In genomic region chr15:75578948-75579908, GRCh38 we compare ENCODE assay signal across 8 cellular contexts. TPM values are rescaled to one million over a fixed set of nuclear protein-coding genes. Genes with fewer than 3 reads are reported as not detected.
DNase-seq lines count a peak whose midpoint lies in the region; ATAC-seq and TF ChIP-seq lines count a peak whose summit lies in the region.

TSS of gene PTPN9 (minus strand) at chr15:75579315. CDS start at chr15:75578776, 539 bp downstream.

- H3K9me3 Mint-ChIP-seq in activated T-cell treated with anti-CD3 and anti-CD28 coated beads, Interleukin-2, amount 50 U/mL, for 4 hours: no peaks in the 10 kb centered on the region

- DNase-seq in AG20443 (ENCODE audit: low spot score) (peak; percentile 90), GM19240 (ENCODE audit: insufficient read length, low spot score) (peak; percentile 38), esophagus muscularis mucosa (ENCODE audit: extremely low spot score) (peak; percentile 93)
- peak; percentile 65 for DNase-seq in activated T-cell treated with anti-CD3 and anti-CD28 coated beads, Interleukin-2, amount 50 U/mL, for 4 hours
- peak; percentile 83 for DNase-seq in stimulated activated CD8-positive, alpha-beta memory T cell treated with anti-CD3 and anti-CD28 coated beads, Interleukin-4, amount 100 ng/mL, for 48 hours

- H3K4me1 ChIP-seq in HUES64 (ENCODE audit: insufficient read depth, low read length): peaks cover 19% of the 10 kb centered on the region
- peaks cover 17 to 43% (median 37%) of the 10 kb centered on the region in 4 donors for H3K4me1 ChIP-seq in esophagus muscularis mucosa
- H3K4me1 ChIP-seq in muscle layer of colon (ENCODE audit: insufficient read depth, low read length): peaks cover 15% of the 10 kb centered on the region

- no peaks in the 10 kb centered on the region for H3K27me3 ChIP-seq in HUES64 (ENCODE audit: insufficient read depth, low read length)
- H3K27me3 ChIP-seq in esophagus muscularis mucosa: no peaks in the 10 kb centered on the region
- no peaks in the 10 kb centered on the region for H3K27me3 ChIP-seq in muscle layer of colon (ENCODE audit: control insufficient read depth in 1 of 2, insufficient read depth in 2 of 2, low read length in 2 of 2)

- no peaks in the 10 kb centered on the region for H3K27me3 Mint-ChIP-seq in activated T-cell treated with anti-CD3 and anti-CD28 coated beads, Interleukin-2, amount 50 U/mL, for 4 hours (ENCODE audit: low read depth)

- WGBS in HUES64: 1% methylated on average over 73 of the region's 77 CpGs
- 1% methylated on average over 67 of the region's 77 CpGs for WGBS in esophagus muscularis mucosa

- no peak for TF ChIP-seq EP300 in esophagus muscularis mucosa (IDR thresholded peaks at IDR 0.05)

- H3K9me3 ChIP-seq in HUES64 (ENCODE audit: insufficient read depth, low read depth, low read length): no peaks in the 10 kb centered on the region
- H3K9me3 ChIP-seq in esophagus muscularis mucosa: no peaks in the 10 kb centered on the region
- no peaks in the 10 kb centered on the region for H3K9me3 ChIP-seq in muscle layer of colon (ENCODE audit: low read length)

- H3K27ac ChIP-seq in HUES64 (ENCODE audit: low read depth, low read length): peak within 1 kb of the TSS; percentile 96
- H3K27ac ChIP-seq in esophagus muscularis mucosa (replicated peaks in 1 of 4): peak within 1 kb of the TSS; percentile 86 to 93 (median 92)
- H3K27ac ChIP-seq in muscle layer of colon (ENCODE audit: low read depth, low read length): peak within 1 kb of the TSS; percentile 90

- TF ChIP-seq POLR2A in esophagus muscularis mucosa (IDR thresholded peaks at IDR 0.05; ENCODE audit: low read depth): no peak

- peak; percentile 87 for ATAC-seq in activated T-cell treated with anti-CD3 and anti-CD28 coated beads, Interleukin-2, amount 50 U/mL, for 4 hours

- intact Hi-C loops in esophagus muscularis mucosa (cut with DNase I): loop anchor here (5.0 to 10.0 kb wide), 3 partner anchors 47 to 127 kb away; partner anchors contain the start of gene SIN3A

- peak; percentile 26 to 70 (median 44) for TF ChIP-seq CTCF in esophagus muscularis mucosa (IDR thresholded peaks at IDR 0.05)

- no peaks in the 10 kb centered on the region for H3K36me3 Mint-ChIP-seq in activated T-cell treated with anti-CD3 and anti-CD28 coated beads, Interleukin-2, amount 50 U/mL, for 4 hours (ENCODE audit: insufficient read depth)

- peak within 1 kb of the TSS; percentile 99 for H3K4me3 ChIP-seq in HUES64 (ENCODE audit: low read length)
- peak within 1 kb of the TSS; percentile 74 to 94 (median 88) for H3K4me3 ChIP-seq in esophagus muscularis mucosa
- H3K4me3 ChIP-seq in muscle layer of colon (ENCODE audit: low read depth in 1 of 2, low read length in 2 of 2): peak within 1 kb of the TSS; percentile 53 to 78

- H3K36me3 ChIP-seq in HUES64 (ENCODE audit: insufficient read depth, low read length) (no peaks in the 10 kb centered on the region), esophagus muscularis mucosa (no peaks in the 10 kb centered on the region), muscle layer of colon (ENCODE audit: insufficient read depth, low read length) (no peaks in the 10 kb centered on the region)

- H3K9ac ChIP-seq in HUES64 (ENCODE audit: low read depth, low read length) (peak within 1 kb of the TSS; percentile 97), muscle layer of colon (ENCODE audit: low read length) (peak within 1 kb of the TSS; percentile 66)

- H3K4me3 Mint-ChIP-seq in activated T-cell treated with anti-CD3 and anti-CD28 coated beads, Interleukin-2, amount 50 U/mL, for 4 hours: peak within 1 kb of the TSS; percentile 91

- H3K4me1 Mint-ChIP-seq in activated T-cell treated with anti-CD3 and anti-CD28 coated beads, Interleukin-2, amount 50 U/mL, for 4 hours (ENCODE audit: low read depth): peaks cover 14% of the 10 kb centered on the region

TF ChIP-seq in PFSK-1, 5 proteins besides CTCF, POLR2A, EP300 and RAD21:
- TF ChIP-seq SIN3A (IDR thresholded peaks at IDR 0.05; ENCODE audit: borderline replicate concordance, insufficient read depth, low read length) (peak; percentile 52; the same call in 1 of the 2 replicates), REST (IDR thresholded peaks at IDR 0.05; ENCODE audit: insufficient read depth in 1 of 2, low read depth in 2 of 2, low read length in 2 of 2) (peak in 1 of 2 experiments; percentile 50; a peak in 1 of 4 replicates), TAF1 (IDR thresholded peaks at IDR 0.05; ENCODE audit: borderline replicate concordance, insufficient read depth, low read length) (peak; percentile 66; the same call in 1 of the 2 replicates), POLR2AphosphoS5 (IDR thresholded peaks at IDR 0.05; ENCODE audit: low read depth, low read length) (peak; percentile 91), FOXP2 (optimal IDR thresholded peaks at IDR 0.05; ENCODE audit: borderline replicate concordance, extremely low read depth, extremely low read length, insufficient read depth) (peak; percentile 90)

RNA-seq across cellular contexts. Expression of gene PTPN9, which starts in this region (rescaled TPM):
- polyA plus RNA-seq in HUES64 (2013, experiment 1 of 2): 25.9 TPM
- polyA plus RNA-seq in HUES64 (2013, experiment 2 of 2): 26.9 TPM
- polyA plus RNA-seq in PFSK-1 (2012; ENCODE audit: insufficient read length, low read depth): 175 TPM
- 10 to 100 TPM; 11.2 to 14.9 (median 14.4) TPM for total RNA-seq in activated T-cell treated with anti-CD3 and anti-CD28 coated beads, Interleukin-2, amount 50 U/mL, for 4 hours
- 10 to 100 TPM; 20.3 to 31.6 (median 27.5) TPM for total RNA-seq in esophagus muscularis mucosa

Comparison
In these comparisons a context has a peak if more than half of its experiments do, and no peak if none do; other contexts are left out.
1. Peak in every context shown above with its lines: DNase-seq, ATAC-seq, H3K4me3 ChIP-seq and H3K27ac ChIP-seq.
2. DNase-seq: peak in every context shown above with its lines; median percentile 93 in esophagus muscularis mucosa; 90 in AG20443; 83 in stimulated activated CD8-positive, alpha-beta memory T cell treated with anti-CD3 and anti-CD28 coated beads, Interleukin-4, amount 100 ng/mL, for 48 hours; 65 in activated T-cell treated with anti-CD3 and anti-CD28 coated beads, Interleukin-2, amount 50 U/mL, for 4 hours; 38 in GM19240.